ENCODE assay signal across 24 cellular contexts in genomic region chr1:25381041-25381440, GRCh38. TPM values are rescaled to one million over a fixed set of nuclear protein-coding genes. Genes with fewer than 3 reads are reported as not detected.
A peak's percentile ranks its signal among the peaks of the same experiment; 100 is the strongest.
DNase-seq lines count a peak whose midpoint lies in the region; ATAC-seq, FAIRE-seq and TF ChIP-seq lines count a peak whose summit lies in the region.
"Had no signal": no experiment of that assay in that cellular context is flagged by ENCODE, and none has a peak within 500 bp of the region (broad histone marks: within the 10 kb centered on the region; RNA-seq: fewer than 3 reads in every experiment).

No MANE protein-coding gene starts in this region.

- no peak for TF ChIP-seq POLR2A in HepG2 (IDR thresholded peaks at IDR 0.05; ENCODE audit: insufficient read depth in 1 of 2, low read depth in 2 of 2, low read length in 2 of 2)
- no peak for TF ChIP-seq POLR2A in right lobe of liver (IDR thresholded peaks at IDR 0.05)
- no peak for TF ChIP-seq POLR2A in Peyer's patch (IDR thresholded peaks at IDR 0.05)

- POLR2A ChIA-PET in HepG2 (lab: Yijun Ruan, JAX), result no interaction called here

- in situ Hi-C loops in HepG2 (cut with HindIII; ENCODE audit: extremely low pct_ligation_motif_present, low pct_unique_long_range_greater_than_20kb), result no loop called here

- H3K36me3 ChIP-seq in HepG2 (replicated peaks in 1 of 2; ENCODE audit: control insufficient read depth in 1 of 2, insufficient read depth in 2 of 2, low read length in 2 of 2) (no peaks in the 10 kb centered on the region), right lobe of liver (no peaks in the 10 kb centered on the region), Peyer's patch (no peaks in the 10 kb centered on the region)
- H3K36me3 ChIP-seq: BLaER1 treated with 17β-estradiol and CSF1 and Interleukin-3, amounts not matched to agents 10 nM and 100 nM had no signal

- CTCF ChIA-PET in HepG2 (lab: Yijun Ruan, JAX; ENCODE audit: low intra/inter-chr PET ratio, low total read pairs), result no interaction called here

- no peaks in the 10 kb centered on the region for H3K9me3 Mint-ChIP-seq in osteocyte (ENCODE audit: unreplicated experiment)
- H3K9me3 Mint-ChIP-seq: CD4-positive, alpha-beta T cell; CD8-positive, alpha-beta T cell had no signal

- no peaks in the 10 kb centered on the region for H3K79me2 ChIP-seq in HepG2 (ENCODE audit: insufficient read depth, low read length)

- intact Hi-C loops in HepG2 (cut with micrococcal nuclease; ENCODE audit: unreplicated experiment) (no loop called here), right lobe of liver (cut with DNase I) (no loop called here)

- H3K27me3 ChIP-seq in HepG2 (ENCODE audit: control insufficient read depth in 1 of 2, insufficient read depth in 2 of 2, low read length in 2 of 2) (no peaks in the 10 kb centered on the region), right lobe of liver (no peaks in the 10 kb centered on the region), Peyer's patch (no peaks in the 10 kb centered on the region)
- H3K27me3 ChIP-seq: BLaER1 treated with 17β-estradiol and CSF1 and Interleukin-3, amounts not matched to agents 10 nM and 100 nM had no signal

- DNase-seq in HepG2 (ENCODE audit: low spot score), result peak; percentile 3
- DNase-seq in right lobe of liver, result no peak
- DNase-seq in osteocyte (ENCODE audit: extremely low spot score, unreplicated experiment), result peak; percentile 6
- no peak for DNase-seq in NK-92 treated with Interleukin-12 subunit alpha and Interleukin-12 subunit beta, amount 100 ng/mL, for 24 hours (lab: John Stamatoyannopoulos, UW)
- DNase-seq in Peyer's patch, result no peak
- DNase-seq: AML-193; Caco-2; Calu3; CD4-positive, alpha-beta T cell; CD8-positive, alpha-beta T cell; DMS79 treated with DMSO at 0.1 percent for 48 hours; EL; GDM1 had no signal

- 33% methylated on average over 6 of the region's 6 CpGs for WGBS in HepG2 (ENCODE audit: low lambda C conversion rate)
- 85% methylated on average over 6 of the region's 6 CpGs for WGBS in right lobe of liver (ENCODE audit: insufficient coverage, low coverage, low lambda C conversion rate, missing lambda C conversion rate)

- H2AFZ ChIP-seq in HepG2 (ENCODE audit: low read length), result no peak overlapping the region

- H3K4me3 ChIP-seq in HepG2 (replicated peaks in 1 of 3; ENCODE audit: insufficient read depth in 1 of 3, low read depth in 2 of 3, low read length in 3 of 3), result no peak overlapping the region
- H3K4me3 ChIP-seq in right lobe of liver, result no peak overlapping the region
- no peak overlapping the region for H3K4me3 ChIP-seq in Peyer's patch
- H3K4me3 ChIP-seq: A549; BLaER1 treated with 17β-estradiol and CSF1 and Interleukin-3, amounts not matched to agents 10 nM and 100 nM; GM12878 had no signal

- no peak overlapping the region for H3K9ac ChIP-seq in HepG2 (ENCODE audit: insufficient read depth, low read depth, low read length)
- H3K9ac ChIP-seq: BLaER1 treated with 17β-estradiol and CSF1 and Interleukin-3, amounts not matched to agents 10 nM and 100 nM had no signal

- H3K9me3 ChIP-seq in HepG2 (ENCODE audit: low read length) (no peaks in the 10 kb centered on the region), right lobe of liver (no peaks in the 10 kb centered on the region), Peyer's patch (no peaks in the 10 kb centered on the region)
- H3K9me3 ChIP-seq: A549; BLaER1 treated with 17β-estradiol and CSF1 and Interleukin-3, amounts not matched to agents 10 nM and 100 nM; Caco-2 had no signal

- no peak overlapping the region for H3K27ac Mint-ChIP-seq in osteocyte (ENCODE audit: unreplicated experiment)
- H3K27ac Mint-ChIP-seq: B cell; CD4-positive, alpha-beta T cell; CD8-positive, alpha-beta T cell had no signal

- no peak for ATAC-seq in HepG2
- no peak for ATAC-seq in right lobe of liver
- ATAC-seq: A549; CD8-positive, alpha-beta T cell; GM12878 had no signal

- no peaks in the 10 kb centered on the region for H3K4me1 Mint-ChIP-seq in osteocyte (ENCODE audit: unreplicated experiment)
- H3K4me1 Mint-ChIP-seq: B cell had no signal

- H3K4me1 ChIP-seq in HepG2 (ENCODE audit: insufficient read depth, low read length), result 0 out of 2 replicates have a peak, but pooled peaks cover 4% of the 10 kb centered on the region
- H3K4me1 ChIP-seq in right lobe of liver, result no peaks in the 10 kb centered on the region
- no peaks in the 10 kb centered on the region for H3K4me1 ChIP-seq in Peyer's patch
- H3K4me1 ChIP-seq: A549, Caco-2 had no signal

- no TSS peak for BruUV-seq in HepG2 (replicated peaks; lab: Mats Ljungman, UMichigan)

- H3K27me3 Mint-ChIP-seq in osteocyte (ENCODE audit: unreplicated experiment), result peaks cover 4% of the 10 kb centered on the region
- H3K27me3 Mint-ChIP-seq: CD4-positive, alpha-beta T cell had no signal

- no peak overlapping the region for H3K4me3 Mint-ChIP-seq in osteocyte (ENCODE audit: unreplicated experiment)
- H3K4me3 Mint-ChIP-seq: B cell; CD4-positive, alpha-beta T cell; CD8-positive, alpha-beta T cell had no signal

- H3K27ac ChIP-seq in HepG2 (ENCODE audit: extremely low read length, insufficient read depth, low read length), result no peak overlapping the region
- H3K27ac ChIP-seq in right lobe of liver, result no peak overlapping the region
- H3K27ac ChIP-seq in Peyer's patch, result no peak overlapping the region
- H3K27ac ChIP-seq: 22Rv1; A549; BLaER1 treated with 17β-estradiol and CSF1 and Interleukin-3, amounts not matched to agents 10 nM and 100 nM; C4-2B had no signal

- TF ChIP-seq EP300 in HepG2 (IDR thresholded peaks at IDR 0.05; ENCODE audit: low read depth in 2 of 2, low read length in 2 of 2), result no peak
- no peak for TF ChIP-seq EP300 in HepG2 (CRISPR knock-in tag; IDR thresholded peaks at IDR 0.05; ENCODE audit: borderline replicate concordance)

- no peak for TF ChIP-seq RAD21 in HepG2 (CRISPR knock-in tag; IDR thresholded peaks at IDR 0.05)

- TF ChIP-seq CTCF in HepG2 (CRISPR knock-in tag; IDR thresholded peaks at IDR 0.05) (no peak), right lobe of liver (IDR thresholded peaks at IDR 0.05) (no peak), osteocyte (IDR thresholded peaks at IDR 0.05) (no peak), Peyer's patch (IDR thresholded peaks at IDR 0.05) (no peak)

- no peak overlapping the region for H3K4me2 ChIP-seq in HepG2 (ENCODE audit: low read depth, low read length)
- H3K4me2 ChIP-seq: A549; BLaER1 treated with 17β-estradiol and CSF1 and Interleukin-3, amounts not matched to agents 10 nM and 100 nM had no signal

- H4K20me1 ChIP-seq in HepG2 (ENCODE audit: insufficient read depth, low read length), result no peaks in the 10 kb centered on the region
- H4K20me1 ChIP-seq: BLaER1 treated with 17β-estradiol and CSF1 and Interleukin-3, amounts not matched to agents 10 nM and 100 nM had no signal

- H3K36me3 Mint-ChIP-seq in osteocyte (ENCODE audit: unreplicated experiment), result no peaks in the 10 kb centered on the region
- H3K36me3 Mint-ChIP-seq: CD8-positive, alpha-beta T cell had no signal

- FAIRE-seq in HepG2 (lab: Jason Lieb, UNC), result no peak
- FAIRE-seq: A549, D721Med, GM12892, GM18507, GM19239 had no signal

RNA-seq across cellular contexts. Expression of gene RHCE, which starts 39.6 kb away (rescaled TPM):
- total RNA-seq in HepG2 (2016; rRNA removed; fragmentation: Illumina TruSeq; extraction: Trizol) (not detected in 2 replicates), right lobe of liver (1 to 10 TPM in 4 of 6 experiments, under 1 TPM in 2; 0.25 to 2.2 (median 1.4) TPM), osteocyte (0.40 and 0.71 TPM in 2 replicates), Peyer's patch (under 1 TPM in 1 of 4 donors, not detected in 3; 0.70 TPM)
- not detected in 2 replicates for total RNA-seq in HepG2 (2016; cell fraction: cytosol; rRNA removed; fragmentation: Illumina TruSeq; extraction: Trizol; ENCODE audit: low read depth)
- 0.09 TPM in 1 of 2 replicates, not detected in the other for total RNA-seq in HepG2 (2016; cell fraction: insoluble cytoplasmic fraction; rRNA removed; fragmentation: Illumina TruSeq; extraction: Trizol)
- 0.14 TPM in 1 of 2 replicates, not detected in the other for total RNA-seq in HepG2 (2016; cell fraction: membrane; rRNA removed; fragmentation: Illumina TruSeq; extraction: Trizol)
- total RNA-seq in HepG2 (2016; cell fraction: nucleus; rRNA removed; fragmentation: Illumina TruSeq; extraction: Trizol), result not detected in 2 replicates
- 0.30 and 0.46 TPM in 2 replicates for polyA plus RNA-seq in HepG2 (2011; rRNA removed)
- 0.40 and 0.70 TPM in 2 replicates for polyA plus RNA-seq in HepG2 (2011; cell fraction: cytosol; rRNA removed)
- polyA plus RNA-seq in HepG2 (2011; cell fraction: nucleus; rRNA removed), result 0.24 and 0.35 TPM in 2 replicates
- polyA plus RNA-seq in HepG2 (2012), result 0.90 TPM in 1 of 2 replicates, not detected in the other
- not detected in 2 replicates for polyA plus RNA-seq in HepG2 (2016; cell fraction: cytosol; fragmentation: Illumina TruSeq; extraction: Trizol; ENCODE audit: low read depth)
- polyA plus RNA-seq in HepG2 (2016; cell fraction: insoluble cytoplasmic fraction; fragmentation: Illumina TruSeq; extraction: Trizol; ENCODE audit: low read depth), result not detected in 2 replicates
- polyA plus RNA-seq in HepG2 (2016; cell fraction: membrane; fragmentation: Illumina TruSeq; extraction: Trizol; ENCODE audit: low read depth), result 0.14 TPM in 1 of 2 replicates, not detected in the other
- not detected in 2 replicates for polyA plus RNA-seq in HepG2 (2016; cell fraction: nucleus; fragmentation: Illumina TruSeq; extraction: Trizol; ENCODE audit: insufficient read depth, low read depth)
- 0.10 and 0.40 TPM in 2 replicates for polyA minus RNA-seq in HepG2 (2011; rRNA and poly(A)+ RNA removed; ENCODE audit: low replicate concordance)
- not detected in 2 replicates for polyA minus RNA-seq in HepG2 (2011; cell fraction: cytosol; rRNA and poly(A)+ RNA removed)
- polyA minus RNA-seq in HepG2 (2011; cell fraction: nucleus; rRNA and poly(A)+ RNA removed), result not detected in 2 replicates
- total RNA-seq: A172, B cell, Caco-2, Calu3 had no signal

RNA-seq across cellular contexts. Expression of gene TMEM50A, which starts 42.9 kb away (rescaled TPM):
- 33.4 and 51.2 TPM in 2 replicates for total RNA-seq in HepG2 (2016; rRNA removed; fragmentation: Illumina TruSeq; extraction: Trizol)
- 13.7 and 19.1 TPM in 2 replicates for total RNA-seq in HepG2 (2016; cell fraction: cytosol; rRNA removed; fragmentation: Illumina TruSeq; extraction: Trizol; ENCODE audit: low read depth)
- 33.4 and 51.8 TPM in 2 replicates for total RNA-seq in HepG2 (2016; cell fraction: insoluble cytoplasmic fraction; rRNA removed; fragmentation: Illumina TruSeq; extraction: Trizol)
- 23.8 and 25.5 TPM in 2 replicates for total RNA-seq in HepG2 (2016; cell fraction: membrane; rRNA removed; fragmentation: Illumina TruSeq; extraction: Trizol)
- 40.3 and 45.5 TPM in 2 replicates for total RNA-seq in HepG2 (2016; cell fraction: nucleus; rRNA removed; fragmentation: Illumina TruSeq; extraction: Trizol)
- 43.4 and 61.2 TPM in 2 replicates for polyA plus RNA-seq in HepG2 (2011; rRNA removed)
- polyA plus RNA-seq in HepG2 (2011; cell fraction: cytosol; rRNA removed), result 33.1 and 53.1 TPM in 2 replicates
- 8.5 and 12.9 TPM in 2 replicates for polyA plus RNA-seq in HepG2 (2011; cell fraction: nucleus; rRNA removed)
- 56.3 and 80.5 TPM in 2 replicates for polyA plus RNA-seq in HepG2 (2012)
- 16.2 and 22.0 TPM in 2 replicates for polyA plus RNA-seq in HepG2 (2016; cell fraction: cytosol; fragmentation: Illumina TruSeq; extraction: Trizol; ENCODE audit: low read depth)
- 39.3 and 44.9 TPM in 2 replicates for polyA plus RNA-seq in HepG2 (2016; cell fraction: insoluble cytoplasmic fraction; fragmentation: Illumina TruSeq; extraction: Trizol; ENCODE audit: low read depth)
- polyA plus RNA-seq in HepG2 (2016; cell fraction: membrane; fragmentation: Illumina TruSeq; extraction: Trizol; ENCODE audit: low read depth), result 26.3 and 29.5 TPM in 2 replicates
- 83.3 and 93.0 TPM in 2 replicates for polyA plus RNA-seq in HepG2 (2016; cell fraction: nucleus; fragmentation: Illumina TruSeq; extraction: Trizol; ENCODE audit: insufficient read depth, low read depth)
- polyA minus RNA-seq in HepG2 (2011; rRNA and poly(A)+ RNA removed; ENCODE audit: low replicate concordance), result 11.9 and 20.0 TPM in 2 replicates
- polyA minus RNA-seq in HepG2 (2011; cell fraction: cytosol; rRNA and poly(A)+ RNA removed), result 23.5 and 34.4 TPM in 2 replicates
- 11.6 and 15.7 TPM in 2 replicates for polyA minus RNA-seq in HepG2 (2011; cell fraction: nucleus; rRNA and poly(A)+ RNA removed)
- total RNA-seq in right lobe of liver, result 10 to 100 TPM; 22.2 to 43.1 (median 36.4) TPM
- total RNA-seq in osteocyte, result 142 and 147 TPM in 2 replicates
- total RNA-seq in Peyer's patch, result 100 to 1,000 TPM in 1 of 4 donors, 10 to 100 TPM in 3; 43.7 to 101 (median 56.2) TPM

RNA-seq across cellular contexts. Expression of gene MACO1, which starts 49.7 kb away (rescaled TPM):
- 9.2 and 17.0 TPM in 2 replicates for total RNA-seq in HepG2 (2016; rRNA removed; fragmentation: Illumina TruSeq; extraction: Trizol)
- 2.6 and 3.3 TPM in 2 replicates for total RNA-seq in HepG2 (2016; cell fraction: cytosol; rRNA removed; fragmentation: Illumina TruSeq; extraction: Trizol; ENCODE audit: low read depth)
- total RNA-seq in HepG2 (2016; cell fraction: insoluble cytoplasmic fraction; rRNA removed; fragmentation: Illumina TruSeq; extraction: Trizol), result 9.2 and 18.3 TPM in 2 replicates
- total RNA-seq in HepG2 (2016; cell fraction: membrane; rRNA removed; fragmentation: Illumina TruSeq; extraction: Trizol), result 6.1 and 7.5 TPM in 2 replicates
- 15.7 and 18.2 TPM in 2 replicates for total RNA-seq in HepG2 (2016; cell fraction: nucleus; rRNA removed; fragmentation: Illumina TruSeq; extraction: Trizol)
- polyA plus RNA-seq in HepG2 (2011; rRNA removed), result 9.7 TPM in 2 replicates
- 5.9 and 8.6 TPM in 2 replicates for polyA plus RNA-seq in HepG2 (2011; cell fraction: cytosol; rRNA removed)
- polyA plus RNA-seq in HepG2 (2011; cell fraction: nucleus; rRNA removed), result 4.1 and 4.6 TPM in 2 replicates
- polyA plus RNA-seq in HepG2 (2012), result 16.4 and 19.7 TPM in 2 replicates
- 1.4 and 1.9 TPM in 2 replicates for polyA plus RNA-seq in HepG2 (2016; cell fraction: cytosol; fragmentation: Illumina TruSeq; extraction: Trizol; ENCODE audit: low read depth)
- 9.8 and 10.1 TPM in 2 replicates for polyA plus RNA-seq in HepG2 (2016; cell fraction: insoluble cytoplasmic fraction; fragmentation: Illumina TruSeq; extraction: Trizol; ENCODE audit: low read depth)
- polyA plus RNA-seq in HepG2 (2016; cell fraction: membrane; fragmentation: Illumina TruSeq; extraction: Trizol; ENCODE audit: low read depth), result 3.6 and 4.1 TPM in 2 replicates
- 22.2 and 24.5 TPM in 2 replicates for polyA plus RNA-seq in HepG2 (2016; cell fraction: nucleus; fragmentation: Illumina TruSeq; extraction: Trizol; ENCODE audit: insufficient read depth, low read depth)
- polyA minus RNA-seq in HepG2 (2011; rRNA and poly(A)+ RNA removed; ENCODE audit: low replicate concordance), result 4.5 and 4.7 TPM in 2 replicates
- 9.5 and 9.6 TPM in 2 replicates for polyA minus RNA-seq in HepG2 (2011; cell fraction: cytosol; rRNA and poly(A)+ RNA removed)
- polyA minus RNA-seq in HepG2 (2011; cell fraction: nucleus; rRNA and poly(A)+ RNA removed), result 7.5 and 9.8 TPM in 2 replicates
- total RNA-seq in right lobe of liver, result 10 to 100 TPM; 23.2 to 32.9 (median 27.2) TPM
- total RNA-seq in osteocyte, result 30.7 and 30.9 TPM in 2 replicates
- 10 to 100 TPM; 17.7 to 25.6 (median 22.8) TPM for total RNA-seq in Peyer's patch

Comparison
In these comparisons a context has a peak if more than half of its experiments do, and no peak if none do; other contexts are left out.
1. DNase-seq: peak in HepG2 (single experiment) and osteocyte (single experiment); none in right lobe of liver (0 of 3), NK-92 treated with Interleukin-12 subunit alpha and Interleukin-12 subunit beta, amount 100 ng/mL, for 24 hours (single experiment) and Peyer's patch (0 of 3).